ENCODE assay signal across 21 cellular contexts in the genomic region with DNA sequence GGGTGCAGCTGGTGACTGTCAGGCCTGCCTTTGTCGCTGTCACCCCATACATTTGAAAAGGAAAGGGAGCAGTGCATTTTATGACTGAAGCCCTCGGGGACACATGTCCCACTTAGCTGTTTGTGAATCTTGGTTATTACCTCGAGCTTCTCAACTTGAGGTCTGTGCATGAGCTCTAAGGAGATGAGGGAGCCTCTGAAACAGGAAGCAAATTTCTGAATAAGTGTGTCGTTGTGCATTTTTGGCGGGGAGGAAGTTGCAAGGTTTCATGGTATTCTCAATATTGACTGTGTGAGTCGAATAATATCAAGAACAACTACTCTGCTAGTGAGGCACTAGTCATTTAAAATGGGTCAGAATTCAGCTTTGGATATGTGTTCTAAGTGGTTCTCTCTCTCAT.
DNase-seq lines count a peak whose midpoint lies in the region; ATAC-seq and TF ChIP-seq lines count a peak whose summit lies in the region.
"Had no signal": no experiment of that assay in that cellular context is flagged by ENCODE, and none has a peak within 500 bp of the region (broad histone marks: within the 10 kb centered on the region; RNA-seq: fewer than 3 reads in every experiment).

No MANE protein-coding gene starts in this region.

- peaks cover 4% of the 10 kb centered on the region for H3K27me3 ChIP-seq in Loucy (ENCODE audit: insufficient read depth, low read length, poor library complexity, severe bottlenecking)

- 0 out of 2 replicates have a peak overlapping the region, but pooled peaks have one; percentile 12 for H2AFZ ChIP-seq in Loucy (ENCODE audit: low read length)

- H3K9me3 Mint-ChIP-seq in activated T-helper 17 cell treated with anti-CD3 and anti-CD28 coated beads, Interleukin-2, amount 50 U/mL, for 72 hours, result peaks cover 17% of the 10 kb centered on the region
- H3K9me3 Mint-ChIP-seq: HFFc6 had no signal

- H3F3A ChIP-seq in Loucy (ENCODE audit: low read depth), result no peaks in the 10 kb centered on the region

- H3K9me3 ChIP-seq in Loucy (ENCODE audit: insufficient read depth, low read depth, low read length), result no peaks in the 10 kb centered on the region
- H3K9me3 ChIP-seq: Caco-2 had no signal

- H3K4me1 ChIP-seq in Loucy (ENCODE audit: insufficient read depth, low read length, poor library complexity, severe bottlenecking), result no peaks in the 10 kb centered on the region
- H3K4me1 ChIP-seq: Caco-2 had no signal

- TF ChIP-seq CTCF in Loucy (conservative IDR thresholded peaks at IDR 0.05; ENCODE audit: low read length) (no peak), GM13977 (IDR thresholded peaks at IDR 0.05; ENCODE audit: extremely low read depth, insufficient read depth, missing control alignments) (no peak)

- no peak overlapping the region for H3K9ac ChIP-seq in Loucy (ENCODE audit: low read depth, low read length, poor library complexity, severe bottlenecking)
- H3K9ac ChIP-seq: KMS-11 had no signal

- no peak overlapping the region for H3K4me3 ChIP-seq in Loucy (ENCODE audit: low read length, poor library complexity, severe bottlenecking)

- peak overlapping the region; percentile 58 for H3K27ac Mint-ChIP-seq in activated T-helper 17 cell treated with anti-CD3 and anti-CD28 coated beads, Interleukin-2, amount 50 U/mL, for 72 hours
- H3K27ac Mint-ChIP-seq: B cell; CD4-positive, alpha-beta T cell; HFFc6 had no signal

- peak; percentile 49 for ATAC-seq in activated T-helper 17 cell treated with anti-CD3 and anti-CD28 coated beads, Interleukin-2, amount 50 U/mL, for 72 hours (replicated peaks)
- no peak for ATAC-seq in GM21717 (IDR thresholded peaks at IDR 0.05; ENCODE audit: unreplicated experiment)
- ATAC-seq: HepG2 had no signal

- H3K27me3 Mint-ChIP-seq in activated T-helper 17 cell treated with anti-CD3 and anti-CD28 coated beads, Interleukin-2, amount 50 U/mL, for 72 hours, result peaks cover 12% of the 10 kb centered on the region

- H3K9me2 ChIP-seq in Loucy (replicated peaks; ENCODE audit: low read depth, low read length), result no peaks in the 10 kb centered on the region

- no peaks in the 10 kb centered on the region for H3K36me3 Mint-ChIP-seq in activated T-helper 17 cell treated with anti-CD3 and anti-CD28 coated beads, Interleukin-2, amount 50 U/mL, for 72 hours (ENCODE audit: low read depth)

- peak overlapping the region; percentile 11 for H3K4me3 Mint-ChIP-seq in activated T-helper 17 cell treated with anti-CD3 and anti-CD28 coated beads, Interleukin-2, amount 50 U/mL, for 72 hours
- H3K4me3 Mint-ChIP-seq: B cell; CD4-positive, alpha-beta T cell; HFFc6 had no signal

- DNase-seq in SIG-M5 treated with dmso at 0.1 percent for 504 hours (lab: John Stamatoyannopoulos, UW; ENCODE audit: unreplicated experiment) (peak; percentile 6), SIG-M5 (lab: John Stamatoyannopoulos, UW) (no peak), NOMO-1 treated with DMSO at 0.1 percent for 48 hours (lab: John Stamatoyannopoulos, UW; ENCODE audit: unreplicated experiment) (peak; percentile 74), GM13977 (ENCODE audit: low spot score) (no peak), NCI-H1417 (lab: John Stamatoyannopoulos, UW) (no peak)
- DNase-seq: Caco-2; CD4-positive, alpha-beta T cell; GF-D8; H7; HFFc6; NCI-H1105 treated with DMSO at 0.1 percent for 48 hours; NCI-H1930; NCI-H345; NCI-H524 treated with DMSO at 0.1 percent for 48 hours; SHP77 had no signal

- in situ Hi-C loops in GM13977 (cut with MboI; ENCODE audit: low pct_unique_long_range_greater_than_20kb, low sequenced_read_pairs, unreplicated experiment), result no loop called here

- peaks cover 12% of the 10 kb centered on the region for H3K4me1 Mint-ChIP-seq in activated T-helper 17 cell treated with anti-CD3 and anti-CD28 coated beads, Interleukin-2, amount 50 U/mL, for 72 hours
- H3K4me1 Mint-ChIP-seq: B cell had no signal

- no peaks in the 10 kb centered on the region for H4K20me1 ChIP-seq in Loucy (ENCODE audit: insufficient read depth, low read length, poor library complexity, severe bottlenecking)

- no peaks in the 10 kb centered on the region for H3K79me2 ChIP-seq in Loucy (ENCODE audit: insufficient read depth, low read length)

- no peak overlapping the region for H3K4me2 ChIP-seq in Loucy (ENCODE audit: low read depth, low read length, poor library complexity, severe bottlenecking)
- H3K4me2 ChIP-seq: KMS-11 had no signal

- H3K36me3 ChIP-seq in Loucy (ENCODE audit: insufficient read depth, low read length), result no peaks in the 10 kb centered on the region

Comparison
In these comparisons a context has a peak if more than half of its experiments do, and no peak if none do; other contexts are left out.
1. DNase-seq: peak in SIG-M5 treated with dmso at 0.1 percent for 504 hours (single experiment) and NOMO-1 treated with DMSO at 0.1 percent for 48 hours (single experiment); none in SIG-M5 (single experiment), GM13977 (single experiment) and NCI-H1417 (0 of 3).